Comparison of ENCODE assay signal across 1 cellular context in genomic region chr12:38736821-38737220, GRCh38.
TF ChIP-seq lines count a peak whose summit lies in the region.

No MANE protein-coding gene starts in this region.

TF ChIP-seq in GM12878, 131 proteins besides CTCF, POLR2A, EP300 and RAD21 (continued from another document):
- TF ChIP-seq IRF5 (IDR thresholded peaks at IDR 0.05; ENCODE audit: borderline replicate concordance) (no peak), ZNF622 (IDR thresholded peaks at IDR 0.05) (no peak), CBX3 (IDR thresholded peaks at IDR 0.05; ENCODE audit: borderline replicate concordance, low read depth) (no peak), STAT3 (IDR thresholded peaks at IDR 0.05; ENCODE audit: low read depth, low read length) (no peak), TCF3 (IDR thresholded peaks at IDR 0.05; ENCODE audit: borderline replicate concordance, insufficient read depth, low read depth, low read length) (no peak), NKRF (conservative IDR thresholded peaks at IDR 0.05) (no peak), IRF3 (IDR thresholded peaks at IDR 0.05) (no peak), POU2F2 (IDR thresholded peaks at IDR 0.05; ENCODE audit: borderline replicate concordance, low read depth, low read length) (no peak)
- TF ChIP-seq, protein P1, sequence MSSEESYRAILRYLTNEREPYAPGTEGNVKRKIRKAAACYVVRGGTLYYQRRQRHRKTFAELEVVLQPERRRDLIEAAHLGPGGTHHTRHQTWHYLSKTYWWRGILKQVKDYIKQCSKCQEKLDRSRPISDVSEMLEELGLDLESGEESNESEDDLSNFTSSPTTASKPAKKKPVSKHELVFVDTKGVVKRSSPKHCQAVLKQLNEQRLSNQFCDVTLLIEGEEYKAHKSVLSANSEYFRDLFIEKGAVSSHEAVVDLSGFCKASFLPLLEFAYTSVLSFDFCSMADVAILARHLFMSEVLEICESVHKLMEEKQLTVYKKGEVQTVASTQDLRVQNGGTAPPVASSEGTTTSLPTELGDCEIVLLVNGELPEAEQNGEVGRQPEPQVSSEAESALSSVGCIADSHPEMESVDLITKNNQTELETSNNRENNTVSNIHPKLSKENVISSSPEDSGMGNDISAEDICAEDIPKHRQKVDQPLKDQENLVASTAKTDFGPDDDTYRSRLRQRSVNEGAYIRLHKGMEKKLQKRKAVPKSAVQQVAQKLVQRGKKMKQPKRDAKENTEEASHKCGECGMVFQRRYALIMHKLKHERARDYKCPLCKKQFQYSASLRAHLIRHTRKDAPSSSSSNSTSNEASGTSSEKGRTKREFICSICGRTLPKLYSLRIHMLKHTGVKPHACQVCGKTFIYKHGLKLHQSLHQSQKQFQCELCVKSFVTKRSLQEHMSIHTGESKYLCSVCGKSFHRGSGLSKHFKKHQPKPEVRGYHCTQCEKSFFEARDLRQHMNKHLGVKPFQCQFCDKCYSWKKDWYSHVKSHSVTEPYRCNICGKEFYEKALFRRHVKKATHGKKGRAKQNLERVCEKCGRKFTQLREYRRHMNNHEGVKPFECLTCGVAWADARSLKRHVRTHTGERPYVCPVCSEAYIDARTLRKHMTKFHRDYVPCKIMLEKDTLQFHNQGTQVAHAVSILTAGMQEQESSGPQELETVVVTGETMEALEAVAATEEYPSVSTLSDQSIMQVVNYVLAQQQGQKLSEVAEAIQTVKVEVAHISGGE (CRISPR knock-in tag; IDR thresholded peaks at IDR 0.05) = no peak
TF ChIP-seq in GM12878: peak in this region for 0.
